Comparison of ENCODE assay signal across 8 cellular contexts in the genomic region with DNA sequence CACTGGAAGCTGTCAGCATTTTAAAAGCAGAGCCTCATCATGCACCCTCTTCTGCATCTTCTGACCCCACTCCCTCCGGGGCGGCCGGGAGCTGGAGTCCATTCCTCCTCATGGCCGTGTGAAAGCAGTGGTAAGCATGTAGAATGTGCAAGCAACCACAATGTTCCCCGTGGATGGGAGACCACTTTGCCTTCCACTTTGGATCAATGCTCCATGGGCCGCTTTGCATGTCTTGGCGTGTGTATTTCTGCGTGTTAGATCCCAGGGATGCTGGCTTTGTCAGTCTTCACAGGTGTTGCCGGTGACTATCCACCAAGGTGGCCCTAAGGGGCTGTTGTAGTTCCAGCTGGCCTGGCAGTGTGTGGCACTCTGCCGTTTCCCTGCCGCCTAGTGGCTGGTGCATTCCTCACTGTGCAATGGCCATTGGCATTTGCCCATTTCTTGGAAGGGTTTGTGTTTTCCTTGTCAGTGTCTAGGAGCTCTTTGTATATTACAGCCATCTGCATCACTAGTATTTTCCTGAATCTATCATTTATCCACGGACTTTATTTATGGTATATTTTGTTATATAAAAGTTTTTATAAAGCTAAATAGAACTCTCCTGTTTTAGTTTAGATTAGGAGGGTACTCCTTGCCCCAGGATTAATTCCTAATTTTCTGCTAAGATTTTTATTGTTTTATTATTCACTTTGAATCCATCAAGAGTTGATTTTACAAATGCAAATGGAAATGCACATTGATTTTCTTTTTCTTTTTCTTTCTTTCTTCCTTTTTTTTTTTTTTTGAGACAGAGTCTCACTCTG. TPM values are rescaled to one million over a fixed set of nuclear protein-coding genes. Genes with fewer than 3 reads are reported as not detected.
A peak's percentile ranks its signal among the peaks of the same experiment; 100 is the strongest.
DNase-seq lines count a peak whose midpoint lies in the region; ATAC-seq and TF ChIP-seq lines count a peak whose summit lies in the region.
"Had no signal": no experiment of that assay in that cellular context is flagged by ENCODE, and none has a peak within 500 bp of the region (broad histone marks: within the 10 kb centered on the region; RNA-seq: fewer than 3 reads in every experiment).

No MANE protein-coding gene starts in this region.

- H3K27ac Mint-ChIP-seq in stimulated activated memory B cell treated with anti-CD40 and anti-IgM and Interleukin-4, amounts not matched to agents 10 μg/mL and 1 μg/mL and 100 μg/mL, for 72 hours: peak overlapping the region; percentile 91
- no peak overlapping the region for H3K27ac Mint-ChIP-seq in activated CD4-positive, alpha-beta memory T cell treated with anti-CD3 and anti-CD28 coated beads for 36 hours

- CTCF ChIA-PET in HEK293 (lab: Yijun Ruan, JAX): interaction anchor here (0.6 to 4.4 kb wide), 13 partner anchors 9 to 391 kb away, joined by 3 to 33 read pairs (median 4); partner anchors contain the start of genes B9D1 and SLC47A1
- CTCF ChIA-PET in activated CD4-positive, alpha-beta memory T cell treated with anti-CD3 and anti-CD28 coated beads for 36 hours (lab: Charles Lee): interaction anchor here (0.7 to 4.5 kb wide), 4 partner anchors 8 to 237 kb away, joined by 3 to 31 read pairs (median 14); no protein-coding TSS in a partner anchor

- no peak overlapping the region for H3K27ac ChIP-seq in HEK293 (ENCODE audit: extremely low read depth, low read depth, low read length)

- H3K4me3 Mint-ChIP-seq in stimulated activated memory B cell treated with anti-CD40 and anti-IgM and Interleukin-4, amounts not matched to agents 10 μg/mL and 1 μg/mL and 100 μg/mL, for 72 hours: peak overlapping the region; percentile 59
- no peak overlapping the region for H3K4me3 Mint-ChIP-seq in activated CD4-positive, alpha-beta memory T cell treated with anti-CD3 and anti-CD28 coated beads for 36 hours

- H3K9me3 ChIP-seq in HEK293 (ENCODE audit: control insufficient read depth, insufficient read depth, low read depth, low read length): no peaks in the 10 kb centered on the region

- TF ChIP-seq CTCF in HEK293 (tag by site-specific recombination; IDR thresholded peaks at IDR 0.05): peak; percentile 68

- POLR2A ChIA-PET in HEK293 (lab: Yijun Ruan, JAX): no interaction called here
- POLR2A ChIA-PET in activated CD4-positive, alpha-beta memory T cell treated with anti-CD3 and anti-CD28 coated beads for 36 hours (lab: Charles Lee): interaction anchor here (0.6 kb wide), 1 partner anchor 141 kb away, joined by 3 read pairs; no protein-coding TSS in a partner anchor

- H3K4me1 ChIP-seq in HEK293 (ENCODE audit: control insufficient read depth, insufficient read depth, low read length): no peaks in the 10 kb centered on the region

- peaks cover 52% of the 10 kb centered on the region for H3K4me1 Mint-ChIP-seq in stimulated activated memory B cell treated with anti-CD40 and anti-IgM and Interleukin-4, amounts not matched to agents 10 μg/mL and 1 μg/mL and 100 μg/mL, for 72 hours
- peaks cover 9% of the 10 kb centered on the region for H3K4me1 Mint-ChIP-seq in activated CD4-positive, alpha-beta memory T cell treated with anti-CD3 and anti-CD28 coated beads for 36 hours (ENCODE audit: low read depth)

- H3K4me3 ChIP-seq in HEK293 (ENCODE audit: low read depth, low read length): no peak overlapping the region

- no peaks in the 10 kb centered on the region for H3K36me3 ChIP-seq in HEK293 (ENCODE audit: control insufficient read depth in 2 of 2, insufficient read depth in 1 of 2, low read length in 2 of 2)

- DNase-seq in SHP77 treated with DMSO at 0.1 percent for 48 hours (lab: John Stamatoyannopoulos, UW) (peak; percentile 94), head of caudate nucleus (peak in 41 of 42 donors; percentile 52 to 91 (median 76)), AML-193 (lab: John Stamatoyannopoulos, UW) (no peak), AG20443 (ENCODE audit: low spot score) (no peak)
- DNase-seq in activated CD4-positive, alpha-beta memory T cell treated with anti-CD3 and anti-CD28 coated beads for 36 hours: no peak

- intact Hi-C loops in head of caudate nucleus (cut with DNase I): loop anchor here (2.0 kb wide), 1 partner anchor 25 kb away; no protein-coding TSS in a partner anchor
- intact Hi-C loops in activated CD4-positive, alpha-beta memory T cell treated with anti-CD3 and anti-CD28 coated beads for 36 hours (cut with micrococcal nuclease): no loop called here

- peaks cover 7% of the 10 kb centered on the region for H3K27me3 Mint-ChIP-seq in stimulated activated memory B cell treated with anti-CD40 and anti-IgM and Interleukin-4, amounts not matched to agents 10 μg/mL and 1 μg/mL and 100 μg/mL, for 72 hours
- peaks cover 9% of the 10 kb centered on the region for H3K27me3 Mint-ChIP-seq in activated CD4-positive, alpha-beta memory T cell treated with anti-CD3 and anti-CD28 coated beads for 36 hours

- no peak for ATAC-seq in stimulated activated memory B cell treated with anti-CD40 and anti-IgM and Interleukin-4, amounts not matched to agents 10 μg/mL and 1 μg/mL and 100 μg/mL, for 72 hours

- no peaks in the 10 kb centered on the region for H3K36me3 Mint-ChIP-seq in stimulated activated memory B cell treated with anti-CD40 and anti-IgM and Interleukin-4, amounts not matched to agents 10 μg/mL and 1 μg/mL and 100 μg/mL, for 72 hours
- H3K36me3 Mint-ChIP-seq in activated CD4-positive, alpha-beta memory T cell treated with anti-CD3 and anti-CD28 coated beads for 36 hours: no peaks in the 10 kb centered on the region

- no peaks in the 10 kb centered on the region for H3K9me3 Mint-ChIP-seq in stimulated activated memory B cell treated with anti-CD40 and anti-IgM and Interleukin-4, amounts not matched to agents 10 μg/mL and 1 μg/mL and 100 μg/mL, for 72 hours
- H3K9me3 Mint-ChIP-seq in activated CD4-positive, alpha-beta memory T cell treated with anti-CD3 and anti-CD28 coated beads for 36 hours: no peaks in the 10 kb centered on the region

TF ChIP-seq in HEK293, 187 proteins besides CTCF, POLR2A, EP300 and RAD21:
- no peak for TF ChIP-seq ZNF629 (tag by site-specific recombination; IDR thresholded peaks at IDR 0.05)
- TF ChIP-seq FEZF1 (tag by site-specific recombination; IDR thresholded peaks at IDR 0.05): 0 out of 2 replicates have a peak, but pooled peaks have one; percentile 25

RNA-seq across cellular contexts. Expression of gene ALDH3A1, which starts 5.8 kb away (rescaled TPM):
- under 1 TPM in 1 of 2 experiments, not detected in 1; 0.14 TPM for total RNA-seq in activated CD4-positive, alpha-beta memory T cell treated with anti-CD3 and anti-CD28 coated beads for 36 hours

RNA-seq across cellular contexts. Expression of gene SLC47A2, which starts 37.5 kb away (rescaled TPM):
- total RNA-seq in activated CD4-positive, alpha-beta memory T cell treated with anti-CD3 and anti-CD28 coated beads for 36 hours: not detected
- total RNA-seq: lung microvascular endothelial cell had no signal

Comparison
In these comparisons a context has a peak if more than half of its experiments do, and no peak if none do; other contexts are left out.
1. DNase-seq: peak in SHP77 treated with DMSO at 0.1 percent for 48 hours (single experiment) and head of caudate nucleus (41 of 42); none in AML-193 (0 of 2), AG20443 (single experiment) and activated CD4-positive, alpha-beta memory T cell treated with anti-CD3 and anti-CD28 coated beads for 36 hours (single experiment).